Comparison of ENCODE assay signal across 6 cellular contexts in genomic region chr22:50206599-50206998, GRCh38. TPM values are rescaled to one million over a fixed set of nuclear protein-coding genes. Genes with fewer than 3 reads are reported as not detected.
DNase-seq lines count a peak whose midpoint lies in the region; ATAC-seq and TF ChIP-seq lines count a peak whose summit lies in the region.

No MANE protein-coding gene starts in this region.

- no peaks in the 10 kb centered on the region for H3K9me3 ChIP-seq in adipocyte (ENCODE audit: control insufficient read depth, low read length)

- H3K4me1 ChIP-seq in adipocyte (ENCODE audit: control insufficient read depth, insufficient read depth, low read length) = peaks cover 25% of the 10 kb centered on the region

- peaks cover 34% of the 10 kb centered on the region for H3K36me3 ChIP-seq in adipocyte (ENCODE audit: control insufficient read depth, insufficient read depth, low read length, severe bottlenecking)

- peak; percentile 35 for TF ChIP-seq CTCF in GM12865 (IDR thresholded peaks at IDR 0.05; ENCODE audit: insufficient read depth, low read depth, low read length, missing control alignments)
- no peak for TF ChIP-seq CTCF in omental fat pad (IDR thresholded peaks at IDR 0.05)

- DNase-seq in GM12865 (ENCODE audit: low read depth) (peak; percentile 24), adipocyte (ENCODE audit: low read depth) (peak; percentile 42), myocyte (ENCODE audit: low read depth) (peak; percentile 58), omental fat pad (ENCODE audit: low spot score) (no peak), hepatic stellate cell (ENCODE audit: low spot score) (no peak), activated gamma-delta T cell (lab: John Stamatoyannopoulos, UW) (no peak)

- H3K4me3 ChIP-seq in GM12865 (ENCODE audit: low read depth, low read length) (no peak overlapping the region), adipocyte (ENCODE audit: low read length) (no peak overlapping the region)

- no peak for ATAC-seq in omental fat pad (ENCODE audit: low FRiP score)

- peak overlapping the region; percentile 23 for H3K9ac ChIP-seq in adipocyte (ENCODE audit: low read length)

- H3K27me3 ChIP-seq in adipocyte (replicated peaks; ENCODE audit: control insufficient read depth, insufficient read depth, low read length) = no peaks in the 10 kb centered on the region

RNA-seq across cellular contexts. Expression of gene SELENOO, which starts 5.8 kb away (rescaled TPM):
- total RNA-seq in myocyte (30.8 and 34.4 TPM in 2 replicates), omental fat pad (10 to 100 TPM; 21.2 to 38.3 (median 31.9) TPM)
- polyA plus RNA-seq in myocyte (2012) = 21.6 TPM

RNA-seq across cellular contexts. Expression of gene TRABD, which starts 20.9 kb away (rescaled TPM):
- 16.3 and 26.3 TPM in 2 replicates for total RNA-seq in myocyte
- polyA plus RNA-seq in myocyte (2012) = 21.4 TPM
- total RNA-seq in omental fat pad = 10 to 100 TPM; 18.3 to 43.1 (median 28.4) TPM

RNA-seq across cellular contexts. Expression of gene PANX2, which starts 36.1 kb away (rescaled TPM):
- total RNA-seq in myocyte = 0.08 and 0.26 TPM in 2 replicates
- 1.3 TPM for polyA plus RNA-seq in myocyte (2012)
- total RNA-seq in omental fat pad = 1 to 10 TPM; 1.3 to 1.8 (median 1.6) TPM

RNA-seq across cellular contexts. Expression of gene TUBGCP6, which starts 38.2 kb away (rescaled TPM):
- total RNA-seq in myocyte (33.7 and 35.4 TPM in 2 replicates), omental fat pad (10 to 100 TPM; 32.7 to 52.2 (median 33.5) TPM)
- 26.1 TPM for polyA plus RNA-seq in myocyte (2012)

RNA-seq across cellular contexts. Expression of gene HDAC10, which starts 44.5 kb away (rescaled TPM):
- 12.9 and 22.5 TPM in 2 replicates for total RNA-seq in myocyte
- polyA plus RNA-seq in myocyte (2012) = 19.8 TPM
- total RNA-seq in omental fat pad = 10 to 100 TPM; 18.4 to 53.8 (median 23.6) TPM

Comparison
In these comparisons a context has a peak if more than half of its experiments do, and no peak if none do; other contexts are left out.
1. DNase-seq: peak in GM12865 (single experiment), adipocyte (single experiment) and myocyte (single experiment); none in omental fat pad (single experiment), hepatic stellate cell (single experiment) and activated gamma-delta T cell (single experiment).